ENCODE assay signal across 1 cellular context in the genomic region with DNA sequence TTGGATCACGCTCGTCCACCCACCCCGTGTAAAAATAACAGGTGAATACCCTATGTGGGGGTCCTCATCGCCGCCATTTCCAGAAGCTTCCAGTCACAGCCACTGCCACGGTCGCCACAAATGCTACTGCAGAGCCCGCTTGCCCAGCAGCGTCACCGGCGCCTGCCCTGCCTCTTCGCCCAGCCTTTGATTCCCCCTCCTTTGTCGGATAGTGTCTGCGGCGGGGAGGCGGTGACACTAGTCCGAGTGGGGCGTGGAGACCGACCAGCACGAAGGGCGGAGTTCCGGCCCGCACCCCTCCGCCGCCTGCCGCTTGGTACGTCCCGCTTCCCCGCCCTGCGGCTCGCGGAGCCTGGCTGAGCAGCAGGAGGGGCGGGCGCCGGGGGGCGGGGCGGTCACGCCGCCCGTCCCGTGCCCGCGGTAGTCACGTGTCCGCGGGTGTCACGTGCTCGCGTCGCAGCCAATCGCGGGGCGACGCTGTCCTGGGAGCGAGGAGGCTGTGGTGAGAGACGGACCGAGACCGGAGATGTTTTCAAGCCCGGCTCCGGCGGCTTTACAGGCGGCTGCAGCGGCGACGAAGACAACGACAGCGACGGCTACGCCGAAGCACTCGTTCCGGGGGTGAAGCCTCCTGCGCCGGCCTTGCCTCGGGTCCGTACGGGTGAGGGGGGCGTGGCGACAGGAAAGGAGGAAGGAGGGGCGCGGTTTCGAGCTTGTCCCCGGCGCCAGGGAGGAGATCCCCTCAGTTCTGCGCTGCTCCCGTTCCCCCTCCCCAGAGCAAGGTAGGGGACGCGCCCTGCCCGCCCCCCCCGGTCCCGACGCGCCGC.
TF ChIP-seq lines count a peak whose summit lies in the region.

ANKRD12 (plus strand) TSS at position 467 of the 827 bp plus-strand sequence. CDS start 45,652 bp downstream, outside the sequence.

TF ChIP-seq in HEK293, 187 proteins besides CTCF, POLR2A, EP300 and RAD21 (continued from another document and continues in another):
- TF ChIP-seq ZNF280C (tag by site-specific recombination; IDR thresholded peaks at IDR 0.05): no peak
- TF ChIP-seq ZBTB20 (tag by site-specific recombination; IDR thresholded peaks at IDR 0.05): peak; percentile 74; the same call in 1 of the 2 replicates
- no peak for TF ChIP-seq TCF7L2 (IDR thresholded peaks at IDR 0.05; ENCODE audit: borderline replicate concordance, low read depth, low read length)
- TF ChIP-seq REPIN1 (tag by site-specific recombination; IDR thresholded peaks at IDR 0.05; ENCODE audit: low read depth): no peak
- TF ChIP-seq, protein P1, sequence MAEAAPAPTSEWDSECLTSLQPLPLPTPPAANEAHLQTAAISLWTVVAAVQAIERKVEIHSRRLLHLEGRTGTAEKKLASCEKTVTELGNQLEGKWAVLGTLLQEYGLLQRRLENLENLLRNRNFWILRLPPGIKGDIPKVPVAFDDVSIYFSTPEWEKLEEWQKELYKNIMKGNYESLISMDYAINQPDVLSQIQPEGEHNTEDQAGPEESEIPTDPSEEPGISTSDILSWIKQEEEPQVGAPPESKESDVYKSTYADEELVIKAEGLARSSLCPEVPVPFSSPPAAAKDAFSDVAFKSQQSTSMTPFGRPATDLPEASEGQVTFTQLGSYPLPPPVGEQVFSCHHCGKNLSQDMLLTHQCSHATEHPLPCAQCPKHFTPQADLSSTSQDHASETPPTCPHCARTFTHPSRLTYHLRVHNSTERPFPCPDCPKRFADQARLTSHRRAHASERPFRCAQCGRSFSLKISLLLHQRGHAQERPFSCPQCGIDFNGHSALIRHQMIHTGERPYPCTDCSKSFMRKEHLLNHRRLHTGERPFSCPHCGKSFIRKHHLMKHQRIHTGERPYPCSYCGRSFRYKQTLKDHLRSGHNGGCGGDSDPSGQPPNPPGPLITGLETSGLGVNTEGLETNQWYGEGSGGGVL (tag by site-specific recombination; IDR thresholded peaks at IDR 0.05): peak; percentile 86
- peak; percentile 93 for TF ChIP-seq KLF7 (tag by site-specific recombination; IDR thresholded peaks at IDR 0.05; ENCODE audit: borderline replicate concordance)
- no peak for TF ChIP-seq ZNF558 (tag by site-specific recombination; IDR thresholded peaks at IDR 0.05)
- TF ChIP-seq KLF8 (tag by site-specific recombination; IDR thresholded peaks at IDR 0.05): peak; percentile 70
- peak; percentile 86; the same call in 1 of the 2 replicates for TF ChIP-seq ZEB2 (tag by site-specific recombination; IDR thresholded peaks at IDR 0.05)
- TF ChIP-seq SP3 (tag by site-specific recombination; IDR thresholded peaks at IDR 0.05): peak; percentile 80
- 0 out of 2 replicates have a peak, but pooled peaks have one; percentile 41 for TF ChIP-seq SCRT2 (tag by site-specific recombination; IDR thresholded peaks at IDR 0.05)
- TF ChIP-seq ZNF302 (tag by site-specific recombination; IDR thresholded peaks at IDR 0.05; ENCODE audit: low read depth): no peak
- no peak for TF ChIP-seq ZNF561 (tag by site-specific recombination; IDR thresholded peaks at IDR 0.05; ENCODE audit: borderline replicate concordance)
- peak; percentile 77 for TF ChIP-seq ZNF391 (tag by site-specific recombination; IDR thresholded peaks at IDR 0.05; ENCODE audit: borderline replicate concordance, low read depth)
- TF ChIP-seq ZBTB21 (tag by site-specific recombination; IDR thresholded peaks at IDR 0.05): peak; percentile 29; the same call in 1 of the 2 replicates
- 0 out of 2 replicates have a peak, but pooled peaks have one; percentile 54 for TF ChIP-seq MZF1 (tag by site-specific recombination; IDR thresholded peaks at IDR 0.05; ENCODE audit: borderline replicate concordance)
- no peak for TF ChIP-seq ZNF37A (tag by site-specific recombination; IDR thresholded peaks at IDR 0.05)
- peak; percentile 95 for TF ChIP-seq ZNF335 (tag by site-specific recombination; conservative IDR thresholded peaks at IDR 0.05)
- TF ChIP-seq ZNF843 (tag by site-specific recombination; IDR thresholded peaks at IDR 0.05): peak; percentile 55; the same call in 1 of the 2 replicates
- TF ChIP-seq ZNF324 (tag by site-specific recombination; IDR thresholded peaks at IDR 0.05): 0 out of 2 replicates have a peak, but pooled peaks have one; percentile 21
- TF ChIP-seq EGR2 (tag by site-specific recombination; IDR thresholded peaks at IDR 0.05; ENCODE audit: low read depth): peak; percentile 32
- peak; percentile 53 for TF ChIP-seq ZXDB (tag by site-specific recombination; IDR thresholded peaks at IDR 0.05)
- peak; percentile 99 for TF ChIP-seq PRDM10 (tag by site-specific recombination; IDR thresholded peaks at IDR 0.05)
- TF ChIP-seq ZNF600 (tag by site-specific recombination; IDR thresholded peaks at IDR 0.05): no peak
- peak; percentile 64 for TF ChIP-seq SCRT1 (tag by site-specific recombination; IDR thresholded peaks at IDR 0.05; ENCODE audit: borderline replicate concordance)
- peak; percentile 27; the same call in 1 of the 2 replicates for TF ChIP-seq ZNF76 (tag by site-specific recombination; IDR thresholded peaks at IDR 0.05; ENCODE audit: borderline replicate concordance, low read depth)
- TF ChIP-seq ZNF792 (tag by site-specific recombination; IDR thresholded peaks at IDR 0.05): peak; percentile 60; the same call in 1 of the 2 replicates
- peak; percentile 71; the same call in 1 of the 2 replicates for TF ChIP-seq SP7 (tag by site-specific recombination; IDR thresholded peaks at IDR 0.05)
- TF ChIP-seq ZNF777 (tag by site-specific recombination; IDR thresholded peaks at IDR 0.05; ENCODE audit: borderline replicate concordance): no peak
- TF ChIP-seq, protein P2, sequence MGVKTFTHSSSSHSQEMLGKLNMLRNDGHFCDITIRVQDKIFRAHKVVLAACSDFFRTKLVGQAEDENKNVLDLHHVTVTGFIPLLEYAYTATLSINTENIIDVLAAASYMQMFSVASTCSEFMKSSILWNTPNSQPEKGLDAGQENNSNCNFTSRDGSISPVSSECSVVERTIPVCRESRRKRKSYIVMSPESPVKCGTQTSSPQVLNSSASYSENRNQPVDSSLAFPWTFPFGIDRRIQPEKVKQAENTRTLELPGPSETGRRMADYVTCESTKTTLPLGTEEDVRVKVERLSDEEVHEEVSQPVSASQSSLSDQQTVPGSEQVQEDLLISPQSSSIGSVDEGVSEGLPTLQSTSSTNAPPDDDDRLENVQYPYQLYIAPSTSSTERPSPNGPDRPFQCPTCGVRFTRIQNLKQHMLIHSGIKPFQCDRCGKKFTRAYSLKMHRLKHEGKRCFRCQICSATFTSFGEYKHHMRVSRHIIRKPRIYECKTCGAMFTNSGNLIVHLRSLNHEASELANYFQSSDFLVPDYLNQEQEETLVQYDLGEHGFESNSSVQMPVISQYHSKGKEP (tag by site-specific recombination; IDR thresholded peaks at IDR 0.05): no peak
- peak; percentile 75 for TF ChIP-seq GLIS1 (tag by site-specific recombination; IDR thresholded peaks at IDR 0.05)
- no peak for TF ChIP-seq ZNF670 (tag by site-specific recombination; IDR thresholded peaks at IDR 0.05; ENCODE audit: low read depth)
- TF ChIP-seq, protein P3, sequence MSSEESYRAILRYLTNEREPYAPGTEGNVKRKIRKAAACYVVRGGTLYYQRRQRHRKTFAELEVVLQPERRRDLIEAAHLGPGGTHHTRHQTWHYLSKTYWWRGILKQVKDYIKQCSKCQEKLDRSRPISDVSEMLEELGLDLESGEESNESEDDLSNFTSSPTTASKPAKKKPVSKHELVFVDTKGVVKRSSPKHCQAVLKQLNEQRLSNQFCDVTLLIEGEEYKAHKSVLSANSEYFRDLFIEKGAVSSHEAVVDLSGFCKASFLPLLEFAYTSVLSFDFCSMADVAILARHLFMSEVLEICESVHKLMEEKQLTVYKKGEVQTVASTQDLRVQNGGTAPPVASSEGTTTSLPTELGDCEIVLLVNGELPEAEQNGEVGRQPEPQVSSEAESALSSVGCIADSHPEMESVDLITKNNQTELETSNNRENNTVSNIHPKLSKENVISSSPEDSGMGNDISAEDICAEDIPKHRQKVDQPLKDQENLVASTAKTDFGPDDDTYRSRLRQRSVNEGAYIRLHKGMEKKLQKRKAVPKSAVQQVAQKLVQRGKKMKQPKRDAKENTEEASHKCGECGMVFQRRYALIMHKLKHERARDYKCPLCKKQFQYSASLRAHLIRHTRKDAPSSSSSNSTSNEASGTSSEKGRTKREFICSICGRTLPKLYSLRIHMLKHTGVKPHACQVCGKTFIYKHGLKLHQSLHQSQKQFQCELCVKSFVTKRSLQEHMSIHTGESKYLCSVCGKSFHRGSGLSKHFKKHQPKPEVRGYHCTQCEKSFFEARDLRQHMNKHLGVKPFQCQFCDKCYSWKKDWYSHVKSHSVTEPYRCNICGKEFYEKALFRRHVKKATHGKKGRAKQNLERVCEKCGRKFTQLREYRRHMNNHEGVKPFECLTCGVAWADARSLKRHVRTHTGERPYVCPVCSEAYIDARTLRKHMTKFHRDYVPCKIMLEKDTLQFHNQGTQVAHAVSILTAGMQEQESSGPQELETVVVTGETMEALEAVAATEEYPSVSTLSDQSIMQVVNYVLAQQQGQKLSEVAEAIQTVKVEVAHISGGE (tag by site-specific recombination; conservative IDR thresholded peaks at IDR 0.05; ENCODE audit: low read depth): peak; percentile 75
- 0 out of 2 replicates have a peak, but pooled peaks have one; percentile 38 for TF ChIP-seq ZNF394 (tag by site-specific recombination; IDR thresholded peaks at IDR 0.05; ENCODE audit: borderline replicate concordance)
- 0 out of 2 replicates have a peak, but pooled peaks have one; percentile 14 for TF ChIP-seq WT1 (tag by site-specific recombination; IDR thresholded peaks at IDR 0.05)
- TF ChIP-seq, protein P4, sequence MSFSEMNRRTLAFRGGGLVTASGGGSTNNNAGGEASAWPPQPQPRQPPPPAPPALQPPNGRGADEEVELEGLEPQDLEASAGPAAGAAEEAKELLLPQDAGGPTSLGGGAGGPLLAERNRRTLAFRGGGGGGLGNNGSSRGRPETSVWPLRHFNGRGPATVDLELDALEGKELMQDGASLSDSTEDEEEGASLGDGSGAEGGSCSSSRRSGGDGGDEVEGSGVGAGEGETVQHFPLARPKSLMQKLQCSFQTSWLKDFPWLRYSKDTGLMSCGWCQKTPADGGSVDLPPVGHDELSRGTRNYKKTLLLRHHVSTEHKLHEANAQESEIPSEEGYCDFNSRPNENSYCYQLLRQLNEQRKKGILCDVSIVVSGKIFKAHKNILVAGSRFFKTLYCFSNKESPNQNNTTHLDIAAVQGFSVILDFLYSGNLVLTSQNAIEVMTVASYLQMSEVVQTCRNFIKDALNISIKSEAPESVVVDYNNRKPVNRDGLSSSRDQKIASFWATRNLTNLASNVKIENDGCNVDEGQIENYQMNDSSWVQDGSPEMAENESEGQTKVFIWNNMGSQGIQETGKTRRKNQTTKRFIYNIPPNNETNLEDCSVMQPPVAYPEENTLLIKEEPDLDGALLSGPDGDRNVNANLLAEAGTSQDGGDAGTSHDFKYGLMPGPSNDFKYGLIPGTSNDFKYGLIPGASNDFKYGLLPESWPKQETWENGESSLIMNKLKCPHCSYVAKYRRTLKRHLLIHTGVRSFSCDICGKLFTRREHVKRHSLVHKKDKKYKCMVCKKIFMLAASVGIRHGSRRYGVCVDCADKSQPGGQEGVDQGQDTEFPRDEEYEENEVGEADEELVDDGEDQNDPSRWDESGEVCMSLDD (tag by site-specific recombination; IDR thresholded peaks at IDR 0.05): peak; percentile 47
- TF ChIP-seq PATZ1 (tag by site-specific recombination; IDR thresholded peaks at IDR 0.05): peak; percentile 54; the same call in 1 of the 2 replicates
- TF ChIP-seq ZNF10 (tag by site-specific recombination; IDR thresholded peaks at IDR 0.05): peak; percentile 50; the same call in 1 of the 2 replicates
